In genomic region chr1:111215285-111215684, GRCh38 we compare ENCODE assay signal across 9 cellular contexts. TPM values are rescaled to one million over a fixed set of nuclear protein-coding genes. Genes with fewer than 3 reads are reported as not detected.
DNase-seq lines count a peak whose midpoint lies in the region; ATAC-seq and TF ChIP-seq lines count a peak whose summit lies in the region.
"Not testable (repeated sequence)": the region's sequence is repeated elsewhere in the genome, so short reads cannot be mapped to it uniquely, and the experiment has no call there.
"Had no signal": no experiment of that assay in that cellular context is flagged by ENCODE, and none has a peak within 500 bp of the region (broad histone marks: within the 10 kb centered on the region; RNA-seq: fewer than 3 reads in every experiment).

No MANE protein-coding gene starts in this region.

- peak overlapping the region; percentile 94 for H3K27ac Mint-ChIP-seq in CD8-positive, alpha-beta T cell
- peak overlapping the region; percentile 90 for H3K27ac Mint-ChIP-seq in T-helper 2 cell treated with Interferon-gamma antibody and Interleukin-4, amounts not matched to agents 5 μg/mL and 100 μg/mL, for 36 hours
- H3K27ac Mint-ChIP-seq in activated T-cell treated with anti-CD3 and anti-CD28 coated beads, Interleukin-2, amount 50 U/mL, for 72 hours, result peak overlapping the region; percentile 94
- H3K27ac Mint-ChIP-seq in brain, result peak overlapping the region in 3 of 5 experiments; percentile 36 to 94 (median 89)
- peak overlapping the region; percentile 98 for H3K27ac Mint-ChIP-seq in memory B cell

- not testable (repeated sequence) for H3K36me3 Mint-ChIP-seq in CD8-positive, alpha-beta T cell; T-helper 2 cell treated with Interferon-gamma antibody and Interleukin-4, amounts not matched to agents 5 μg/mL and 100 μg/mL, for 36 hours (ENCODE audit: low read depth); activated T-cell treated with anti-CD3 and anti-CD28 coated beads, Interleukin-2, amount 50 U/mL, for 72 hours (ENCODE audit: insufficient read depth in 2 of 2); brain; memory B cell

- POLR2A ChIA-PET in CD8-positive, alpha-beta T cell (lab: Charles Lee), result interaction anchor here (0.6 to 15.1 kb wide), 15 partner anchors 8 to 596 kb away, joined by 3 to 430 read pairs (median 7); partner anchors contain the start of genes ATP5PB, CHI3L2, DENND2D and WDR77

- H3K27me3 ChIP-seq in CD8-positive, alpha-beta T cell (ENCODE audit: insufficient read depth, low read length), result not testable (repeated sequence)

- CTCF ChIA-PET in CD8-positive, alpha-beta T cell (lab: Charles Lee), result interaction anchor here (1.0 to 16.6 kb wide), 9 partner anchors 7 to 170 kb away, joined by 3 to 429 read pairs (median 5); partner anchors contain the start of gene DENND2D

- intact Hi-C loops in CD8-positive, alpha-beta T cell (cut with DNase I, micrococcal nuclease), result loop anchor here (1.0 to 10.0 kb wide), 8 partner anchors 8 to 880 kb away; partner anchors contain the start of gene RBM15 (in 1 of the 2)

- 84% methylated on average over 2 of the region's 2 CpGs for whole genome bisulfite sequencing in urinary bladder

- not testable (repeated sequence) for TF ChIP-seq CTCF in CD8-positive, alpha-beta T cell (IDR thresholded peaks at IDR 0.05); brain (conservative IDR thresholded peaks at IDR 0.05)

- not testable (repeated sequence) for ATAC-seq in CD8-positive, alpha-beta T cell; activated T-cell treated with anti-CD3 and anti-CD28 coated beads, Interleukin-2, amount 50 U/mL, for 72 hours (replicated peaks in 1 of 2); memory B cell (ENCODE audit: low read depth)

- peak overlapping the region; percentile 72 for H3K4me3 Mint-ChIP-seq in CD8-positive, alpha-beta T cell
- H3K4me3 Mint-ChIP-seq in T-helper 2 cell treated with Interferon-gamma antibody and Interleukin-4, amounts not matched to agents 5 μg/mL and 100 μg/mL, for 36 hours, result peak overlapping the region; percentile 74
- peak overlapping the region; percentile 76 to 82 for H3K4me3 Mint-ChIP-seq in activated T-cell treated with anti-CD3 and anti-CD28 coated beads, Interleukin-2, amount 50 U/mL, for 72 hours
- not testable (repeated sequence) for H3K4me3 Mint-ChIP-seq in brain
- H3K4me3 Mint-ChIP-seq in memory B cell, result peak overlapping the region; percentile 12

- H3K4me1 ChIP-seq in CD8-positive, alpha-beta T cell (ENCODE audit: insufficient read depth, low read length), result peaks cover 75% of the 10 kb centered on the region
- H3K4me1 ChIP-seq in urinary bladder (ENCODE audit: insufficient read depth), result not testable (repeated sequence)

- H3K4me1 Mint-ChIP-seq in CD8-positive, alpha-beta T cell (ENCODE audit: low read depth), result peaks cover 91% of the 10 kb centered on the region
- peaks cover 77% of the 10 kb centered on the region for H3K4me1 Mint-ChIP-seq in T-helper 2 cell treated with Interferon-gamma antibody and Interleukin-4, amounts not matched to agents 5 μg/mL and 100 μg/mL, for 36 hours (ENCODE audit: low read depth)
- H3K4me1 Mint-ChIP-seq in activated T-cell treated with anti-CD3 and anti-CD28 coated beads, Interleukin-2, amount 50 U/mL, for 72 hours (ENCODE audit: low read depth), result peaks cover 83% of the 10 kb centered on the region
- H3K4me1 Mint-ChIP-seq in brain, result peaks cover 43% of the 10 kb centered on the region
- peaks cover 72% of the 10 kb centered on the region for H3K4me1 Mint-ChIP-seq in memory B cell

- H3K4me3 ChIP-seq in CD8-positive, alpha-beta T cell (ENCODE audit: low read depth, low read length), result peak overlapping the region; percentile 26
- peak overlapping the region; percentile 43 for H3K4me3 ChIP-seq in Jurkat, Clone E6-1 (ENCODE audit: low read length)
- H3K4me3 ChIP-seq in skin epidermis; urinary bladder (ENCODE audit: low read depth, low read length): not testable (repeated sequence)

- not testable (repeated sequence) for H3K9me3 ChIP-seq in CD8-positive, alpha-beta T cell (ENCODE audit: low read length)

- H3K9me3 Mint-ChIP-seq in CD8-positive, alpha-beta T cell, result peaks cover 14% of the 10 kb centered on the region
- not testable (repeated sequence) for H3K9me3 Mint-ChIP-seq in T-helper 2 cell treated with Interferon-gamma antibody and Interleukin-4, amounts not matched to agents 5 μg/mL and 100 μg/mL, for 36 hours; activated T-cell treated with anti-CD3 and anti-CD28 coated beads, Interleukin-2, amount 50 U/mL, for 72 hours; brain; memory B cell

- not testable (repeated sequence) for H3K36me3 ChIP-seq in CD8-positive, alpha-beta T cell (ENCODE audit: insufficient read depth, low read length); urinary bladder (ENCODE audit: insufficient read depth)

- H3K27me3 Mint-ChIP-seq in CD8-positive, alpha-beta T cell (ENCODE audit: low read depth); T-helper 2 cell treated with Interferon-gamma antibody and Interleukin-4, amounts not matched to agents 5 μg/mL and 100 μg/mL, for 36 hours (ENCODE audit: low read depth); activated T-cell treated with anti-CD3 and anti-CD28 coated beads, Interleukin-2, amount 50 U/mL, for 72 hours (ENCODE audit: low read depth); brain; memory B cell: not testable (repeated sequence)

- peak overlapping the region; percentile 65 for H3K27ac ChIP-seq in CD8-positive, alpha-beta T cell (ENCODE audit: low read depth, low read length)
- peak overlapping the region in 12 of 21 experiments; percentile 1 to 87 (median 68) for H3K27ac ChIP-seq in skin epidermis
- peak overlapping the region; percentile 51 for H3K27ac ChIP-seq in urinary bladder (ENCODE audit: low read depth)

- DNase-seq in CD8-positive, alpha-beta T cell; Jurkat, Clone E6-1 (ENCODE audit: low read depth, low spot score); T-helper 2 cell treated with Interferon-gamma antibody and Interleukin-4, amounts not matched to agents 5 μg/mL and 100 μg/mL, for 36 hours (ENCODE audit: low spot score); activated T-cell treated with anti-CD3 and anti-CD28 coated beads, Interleukin-2, amount 50 U/mL, for 72 hours; memory B cell (ENCODE audit: low spot score in 2 of 2): not testable (repeated sequence)

RNA-seq across cellular contexts. Expression of gene CHI3L2, which starts 12.2 kb away (rescaled TPM):
- total RNA-seq in CD8-positive, alpha-beta T cell, result 1 to 10 TPM; 7.1 to 8.7 TPM
- 936 TPM for polyA plus RNA-seq in Jurkat, Clone E6-1 (2012; ENCODE audit: insufficient read depth, insufficient read length)
- 10 to 100 TPM in 1 of 2 donors, 1 to 10 TPM in 1; 9.0 to 10.6 TPM for total RNA-seq in activated T-cell treated with anti-CD3 and anti-CD28 coated beads, Interleukin-2, amount 50 U/mL, for 72 hours
- polyA plus RNA-seq in brain (ENCODE audit: insufficient read depth, low read depth, low replicate concordance) (5.9 TPM), urinary bladder (4.9 TPM)
- total RNA-seq in urinary bladder, result 0.26 TPM
- total RNA-seq: pulmonary artery endothelial cell had no signal

RNA-seq across cellular contexts. Expression of gene DENND2D, which starts 14.8 kb away (rescaled TPM):
- 10 to 100 TPM; 50.5 to 50.8 TPM for total RNA-seq in CD8-positive, alpha-beta T cell
- polyA plus RNA-seq in Jurkat, Clone E6-1 (2012; ENCODE audit: insufficient read depth, insufficient read length), result 27.5 TPM
- 100 to 1,000 TPM; 134 to 165 TPM for total RNA-seq in activated T-cell treated with anti-CD3 and anti-CD28 coated beads, Interleukin-2, amount 50 U/mL, for 72 hours
- polyA plus RNA-seq in brain (ENCODE audit: insufficient read depth, low read depth, low replicate concordance), result 6.1 TPM
- 23.9 TPM for total RNA-seq in urinary bladder
- 14.4 TPM for polyA plus RNA-seq in urinary bladder
